Comparison of ENCODE assay signal across 8 cellular contexts in genomic region chr1:165075725-165076370, GRCh38.
A peak's percentile ranks its signal among the peaks of the same experiment; 100 is the strongest.
DNase-seq lines count a peak whose midpoint lies in the region; ATAC-seq and TF ChIP-seq lines count a peak whose summit lies in the region.

No MANE protein-coding gene starts in this region.

- H3K4me1 ChIP-seq in heart right ventricle (peaks cover 0 to 4% (median 0%) of the 10 kb centered on the region in 9 donors), uterus (no peaks in the 10 kb centered on the region)

- peak; percentile 7 for DNase-seq in LHCN-M2 (ENCODE audit: low read depth)
- DNase-seq in SK-N-MC (ENCODE audit: low read depth, low spot score), result peak; percentile 32
- no peak for DNase-seq in heart right ventricle
- DNase-seq in uterus, result peak in 1 of 2 donors; percentile 30
- DNase-seq in activated naive CD4-positive, alpha-beta T cell treated with anti-CD3 and anti-CD28 coated beads, Interleukin-2, amount 50 U/mL, for 72 hours (ENCODE audit: low spot score in 2 of 2), result no peak
- no peak for DNase-seq in stimulated activated CD4-positive, alpha-beta T cell treated with anti-CD3 and anti-CD28 coated beads, Interleukin-2, amount 100 ng/mL, for 24 hours
- DNase-seq in cerebellar nuclear complex (lab: John Stamatoyannopoulos, UW), result no peak

- 47 to 49% methylated on average over 6 of the region's 6 CpGs for WGBS in heart right ventricle, 2 donors

- H3K27ac Mint-ChIP-seq in activated naive CD4-positive, alpha-beta T cell treated with anti-CD3 and anti-CD28 coated beads, Interleukin-2, amount 50 U/mL, for 72 hours, result no peak overlapping the region

- peak; percentile 56 for TF ChIP-seq CTCF in GM12873 (IDR thresholded peaks at IDR 0.05; ENCODE audit: insufficient read depth, low read depth, low read length, missing control alignments)
- TF ChIP-seq CTCF in heart right ventricle (IDR thresholded peaks at IDR 0.05), result peak; percentile 28 to 69 (median 55)
- TF ChIP-seq CTCF in uterus (IDR thresholded peaks at IDR 0.05), result peak in 3 of 4 experiments; percentile 31 to 52 (median 45)

- H3K4me3 ChIP-seq in SK-N-MC, result no peak overlapping the region
- no peak overlapping the region for H3K4me3 ChIP-seq in heart right ventricle
- no peak overlapping the region for H3K4me3 ChIP-seq in uterus

- no peak overlapping the region for H3K9ac ChIP-seq in SK-N-MC (ENCODE audit: insufficient read length)

- peaks cover 0 to 6% of the 10 kb centered on the region in 2 donors for H3K9me3 Mint-ChIP-seq in activated naive CD4-positive, alpha-beta T cell treated with anti-CD3 and anti-CD28 coated beads, Interleukin-2, amount 50 U/mL, for 72 hours

- H3K9me3 ChIP-seq in SK-N-MC (ENCODE audit: low read depth, low read length) (0 out of 2 replicates have a peak, but pooled peaks cover 2% of the 10 kb centered on the region), heart right ventricle (no peaks in the 10 kb centered on the region), uterus (no peaks in the 10 kb centered on the region)

- H3K27ac ChIP-seq in SK-N-MC (no peak overlapping the region), heart right ventricle (no peak overlapping the region), uterus (no peak overlapping the region)

- no peaks in the 10 kb centered on the region for H3K36me3 Mint-ChIP-seq in activated naive CD4-positive, alpha-beta T cell treated with anti-CD3 and anti-CD28 coated beads, Interleukin-2, amount 50 U/mL, for 72 hours

- intact Hi-C loops in heart right ventricle (cut with DNase I) (loop anchor here in 9 of 10 donors (10.0 kb wide), 8 partner anchors 251 to 1721 kb away; no protein-coding TSS in a partner anchor), uterus (cut with DNase I; ENCODE audit: low total_unique reads) (no loop called here)

- ATAC-seq in heart right ventricle, result peak in 2 of 8 donors; percentile 29 to 54
- no peak for ATAC-seq in activated naive CD4-positive, alpha-beta T cell treated with anti-CD3 and anti-CD28 coated beads, Interleukin-2, amount 50 U/mL, for 72 hours

- H3K27me3 ChIP-seq in heart right ventricle (no peaks in the 10 kb centered on the region), uterus (no peaks in the 10 kb centered on the region)

- no peaks in the 10 kb centered on the region for H3K36me3 ChIP-seq in SK-N-MC (ENCODE audit: insufficient read depth, low read length)
- H3K36me3 ChIP-seq in heart right ventricle, result no peaks in the 10 kb centered on the region
- no peaks in the 10 kb centered on the region for H3K36me3 ChIP-seq in uterus

- no peak for TF ChIP-seq POLR2A in uterus (IDR thresholded peaks at IDR 0.05)

Comparison
In these comparisons a context has a peak if more than half of its experiments do, and no peak if none do; other contexts are left out.
1. DNase-seq: peak in LHCN-M2 (single experiment) and SK-N-MC (single experiment); none in heart right ventricle (0 of 2), activated naive CD4-positive, alpha-beta T cell treated with anti-CD3 and anti-CD28 coated beads, Interleukin-2, amount 50 U/mL, for 72 hours (0 of 2), stimulated activated CD4-positive, alpha-beta T cell treated with anti-CD3 and anti-CD28 coated beads, Interleukin-2, amount 100 ng/mL, for 24 hours (0 of 2) and cerebellar nuclear complex (0 of 2).
2. Peak in every context shown above with its lines, with median percentiles within 50 percentile points of each other: CTCF ChIP-seq.